Comparison of ENCODE assay signal across 2 cellular contexts in the genomic region with DNA sequence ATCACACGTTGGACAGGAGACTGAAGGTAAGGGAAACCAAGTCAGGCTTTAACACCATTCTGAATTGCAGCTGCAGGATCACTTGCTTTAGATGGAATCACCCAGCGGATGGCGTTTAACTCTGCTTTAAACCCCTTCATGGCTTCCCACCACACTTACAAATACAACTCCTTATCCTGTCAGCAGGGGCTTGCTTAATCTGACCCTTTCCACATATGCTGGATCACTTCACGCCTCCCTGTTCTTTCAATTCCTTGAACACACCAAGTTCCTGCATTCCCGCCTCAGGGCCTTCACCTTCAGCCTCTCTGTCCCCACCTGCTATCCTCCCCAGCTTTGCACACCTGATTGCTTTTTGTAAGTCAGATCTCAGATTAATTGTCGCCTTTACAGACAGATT.
TF ChIP-seq lines count a peak whose summit lies in the region.

No MANE protein-coding gene starts in this region.

TF ChIP-seq in GM23338, 12 proteins besides CTCF, POLR2A, EP300 and RAD21 (continued from another document):
- TF ChIP-seq, protein P1, sequence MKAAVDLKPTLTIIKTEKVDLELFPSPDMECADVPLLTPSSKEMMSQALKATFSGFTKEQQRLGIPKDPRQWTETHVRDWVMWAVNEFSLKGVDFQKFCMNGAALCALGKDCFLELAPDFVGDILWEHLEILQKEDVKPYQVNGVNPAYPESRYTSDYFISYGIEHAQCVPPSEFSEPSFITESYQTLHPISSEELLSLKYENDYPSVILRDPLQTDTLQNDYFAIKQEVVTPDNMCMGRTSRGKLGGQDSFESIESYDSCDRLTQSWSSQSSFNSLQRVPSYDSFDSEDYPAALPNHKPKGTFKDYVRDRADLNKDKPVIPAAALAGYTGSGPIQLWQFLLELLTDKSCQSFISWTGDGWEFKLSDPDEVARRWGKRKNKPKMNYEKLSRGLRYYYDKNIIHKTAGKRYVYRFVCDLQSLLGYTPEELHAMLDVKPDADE (IDR thresholded peaks at IDR 0.05) = no peak
- TF ChIP-seq EZH2 (IDR thresholded peaks at IDR 0.05; ENCODE audit: low read depth, unreplicated experiment) (no peak), POLR2AphosphoS5 (IDR thresholded peaks at IDR 0.05; ENCODE audit: low read depth) (no peak), ZNF114 (CRISPR knock-in tag; IDR thresholded peaks at IDR 0.05) (no peak), STAT1 (IDR thresholded peaks at IDR 0.05; ENCODE audit: unreplicated experiment) (no peak)
- TF ChIP-seq, protein P2, sequence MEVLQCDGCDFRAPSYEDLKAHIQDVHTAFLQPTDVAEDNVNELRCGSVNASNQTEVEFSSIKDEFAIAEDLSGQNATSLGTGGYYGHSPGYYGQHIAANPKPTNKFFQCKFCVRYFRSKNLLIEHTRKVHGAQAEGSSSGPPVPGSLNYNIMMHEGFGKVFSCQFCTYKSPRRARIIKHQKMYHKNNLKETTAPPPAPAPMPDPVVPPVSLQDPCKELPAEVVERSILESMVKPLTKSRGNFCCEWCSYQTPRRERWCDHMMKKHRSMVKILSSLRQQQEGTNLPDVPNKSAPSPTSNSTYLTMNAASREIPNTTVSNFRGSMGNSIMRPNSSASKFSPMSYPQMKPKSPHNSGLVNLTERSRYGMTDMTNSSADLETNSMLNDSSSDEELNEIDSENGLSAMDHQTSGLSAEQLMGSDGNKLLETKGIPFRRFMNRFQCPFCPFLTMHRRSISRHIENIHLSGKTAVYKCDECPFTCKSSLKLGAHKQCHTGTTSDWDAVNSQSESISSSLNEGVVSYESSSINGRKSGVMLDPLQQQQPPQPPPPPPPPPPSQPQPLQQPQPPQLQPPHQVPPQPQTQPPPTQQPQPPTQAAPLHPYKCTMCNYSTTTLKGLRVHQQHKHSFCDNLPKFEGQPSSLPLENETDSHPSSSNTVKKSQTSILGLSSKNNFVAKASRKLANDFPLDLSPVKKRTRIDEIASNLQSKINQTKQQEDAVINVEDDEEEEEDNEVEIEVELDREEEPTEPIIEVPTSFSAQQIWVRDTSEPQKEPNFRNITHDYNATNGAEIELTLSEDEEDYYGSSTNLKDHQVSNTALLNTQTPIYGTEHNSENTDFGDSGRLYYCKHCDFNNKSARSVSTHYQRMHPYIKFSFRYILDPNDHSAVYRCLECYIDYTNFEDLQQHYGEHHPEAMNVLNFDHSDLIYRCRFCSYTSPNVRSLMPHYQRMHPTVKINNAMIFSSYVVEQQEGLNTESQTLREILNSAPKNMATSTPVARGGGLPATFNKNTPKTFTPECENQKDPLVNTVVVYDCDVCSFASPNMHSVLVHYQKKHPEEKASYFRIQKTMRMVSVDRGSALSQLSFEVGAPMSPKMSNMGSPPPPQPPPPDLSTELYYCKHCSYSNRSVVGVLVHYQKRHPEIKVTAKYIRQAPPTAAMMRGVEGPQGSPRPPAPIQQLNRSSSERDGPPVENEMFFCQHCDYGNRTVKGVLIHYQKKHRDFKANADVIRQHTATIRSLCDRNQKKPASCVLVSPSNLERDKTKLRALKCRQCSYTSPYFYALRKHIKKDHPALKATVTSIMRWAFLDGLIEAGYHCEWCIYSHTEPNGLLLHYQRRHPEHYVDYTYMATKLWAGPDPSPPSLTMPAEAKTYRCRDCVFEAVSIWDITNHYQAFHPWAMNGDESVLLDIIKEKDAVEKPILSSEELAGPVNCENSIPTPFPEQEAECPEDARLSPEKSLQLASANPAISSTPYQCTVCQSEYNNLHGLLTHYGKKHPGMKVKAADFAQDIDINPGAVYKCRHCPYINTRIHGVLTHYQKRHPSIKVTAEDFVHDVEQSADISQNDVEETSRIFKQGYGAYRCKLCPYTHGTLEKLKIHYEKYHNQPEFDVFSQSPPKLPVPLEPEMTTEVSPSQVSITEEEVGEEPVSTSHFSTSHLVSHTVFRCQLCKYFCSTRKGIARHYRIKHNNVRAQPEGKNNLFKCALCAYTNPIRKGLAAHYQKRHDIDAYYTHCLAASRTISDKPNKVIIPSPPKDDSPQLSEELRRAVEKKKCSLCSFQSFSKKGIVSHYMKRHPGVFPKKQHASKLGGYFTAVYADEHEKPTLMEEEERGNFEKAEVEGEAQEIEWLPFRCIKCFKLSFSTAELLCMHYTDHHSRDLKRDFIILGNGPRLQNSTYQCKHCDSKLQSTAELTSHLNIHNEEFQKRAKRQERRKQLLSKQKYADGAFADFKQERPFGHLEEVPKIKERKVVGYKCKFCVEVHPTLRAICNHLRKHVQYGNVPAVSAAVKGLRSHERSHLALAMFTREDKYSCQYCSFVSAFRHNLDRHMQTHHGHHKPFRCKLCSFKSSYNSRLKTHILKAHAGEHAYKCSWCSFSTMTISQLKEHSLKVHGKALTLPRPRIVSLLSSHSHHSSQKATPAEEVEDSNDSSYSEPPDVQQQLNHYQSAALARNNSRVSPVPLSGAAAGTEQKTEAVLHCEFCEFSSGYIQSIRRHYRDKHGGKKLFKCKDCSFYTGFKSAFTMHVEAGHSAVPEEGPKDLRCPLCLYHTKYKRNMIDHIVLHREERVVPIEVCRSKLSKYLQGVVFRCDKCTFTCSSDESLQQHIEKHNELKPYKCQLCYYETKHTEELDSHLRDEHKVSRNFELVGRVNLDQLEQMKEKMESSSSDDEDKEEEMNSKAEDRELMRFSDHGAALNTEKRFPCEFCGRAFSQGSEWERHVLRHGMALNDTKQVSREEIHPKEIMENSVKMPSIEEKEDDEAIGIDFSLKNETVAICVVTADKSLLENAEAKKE (CRISPR knock-in tag; IDR thresholded peaks at IDR 0.05) = no peak

TF ChIP-seq in WTC11, 78 proteins besides CTCF, POLR2A, EP300 and RAD21 (continued from another document):
- TF ChIP-seq, protein P3, sequence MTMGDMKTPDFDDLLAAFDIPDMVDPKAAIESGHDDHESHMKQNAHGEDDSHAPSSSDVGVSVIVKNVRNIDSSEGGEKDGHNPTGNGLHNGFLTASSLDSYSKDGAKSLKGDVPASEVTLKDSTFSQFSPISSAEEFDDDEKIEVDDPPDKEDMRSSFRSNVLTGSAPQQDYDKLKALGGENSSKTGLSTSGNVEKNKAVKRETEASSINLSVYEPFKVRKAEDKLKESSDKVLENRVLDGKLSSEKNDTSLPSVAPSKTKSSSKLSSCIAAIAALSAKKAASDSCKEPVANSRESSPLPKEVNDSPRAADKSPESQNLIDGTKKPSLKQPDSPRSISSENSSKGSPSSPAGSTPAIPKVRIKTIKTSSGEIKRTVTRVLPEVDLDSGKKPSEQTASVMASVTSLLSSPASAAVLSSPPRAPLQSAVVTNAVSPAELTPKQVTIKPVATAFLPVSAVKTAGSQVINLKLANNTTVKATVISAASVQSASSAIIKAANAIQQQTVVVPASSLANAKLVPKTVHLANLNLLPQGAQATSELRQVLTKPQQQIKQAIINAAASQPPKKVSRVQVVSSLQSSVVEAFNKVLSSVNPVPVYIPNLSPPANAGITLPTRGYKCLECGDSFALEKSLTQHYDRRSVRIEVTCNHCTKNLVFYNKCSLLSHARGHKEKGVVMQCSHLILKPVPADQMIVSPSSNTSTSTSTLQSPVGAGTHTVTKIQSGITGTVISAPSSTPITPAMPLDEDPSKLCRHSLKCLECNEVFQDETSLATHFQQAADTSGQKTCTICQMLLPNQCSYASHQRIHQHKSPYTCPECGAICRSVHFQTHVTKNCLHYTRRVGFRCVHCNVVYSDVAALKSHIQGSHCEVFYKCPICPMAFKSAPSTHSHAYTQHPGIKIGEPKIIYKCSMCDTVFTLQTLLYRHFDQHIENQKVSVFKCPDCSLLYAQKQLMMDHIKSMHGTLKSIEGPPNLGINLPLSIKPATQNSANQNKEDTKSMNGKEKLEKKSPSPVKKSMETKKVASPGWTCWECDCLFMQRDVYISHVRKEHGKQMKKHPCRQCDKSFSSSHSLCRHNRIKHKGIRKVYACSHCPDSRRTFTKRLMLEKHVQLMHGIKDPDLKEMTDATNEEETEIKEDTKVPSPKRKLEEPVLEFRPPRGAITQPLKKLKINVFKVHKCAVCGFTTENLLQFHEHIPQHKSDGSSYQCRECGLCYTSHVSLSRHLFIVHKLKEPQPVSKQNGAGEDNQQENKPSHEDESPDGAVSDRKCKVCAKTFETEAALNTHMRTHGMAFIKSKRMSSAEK (CRISPR knock-in tag; IDR thresholded peaks at IDR 0.05; ENCODE audit: borderline replicate concordance) = no peak
- TF ChIP-seq TP53 (CRISPR knock-in tag; IDR thresholded peaks at IDR 0.05) = no peak
- no peak for TF ChIP-seq ZNF219 (CRISPR knock-in tag; IDR thresholded peaks at IDR 0.05; ENCODE audit: borderline replicate concordance)
- TF ChIP-seq, protein P4, sequence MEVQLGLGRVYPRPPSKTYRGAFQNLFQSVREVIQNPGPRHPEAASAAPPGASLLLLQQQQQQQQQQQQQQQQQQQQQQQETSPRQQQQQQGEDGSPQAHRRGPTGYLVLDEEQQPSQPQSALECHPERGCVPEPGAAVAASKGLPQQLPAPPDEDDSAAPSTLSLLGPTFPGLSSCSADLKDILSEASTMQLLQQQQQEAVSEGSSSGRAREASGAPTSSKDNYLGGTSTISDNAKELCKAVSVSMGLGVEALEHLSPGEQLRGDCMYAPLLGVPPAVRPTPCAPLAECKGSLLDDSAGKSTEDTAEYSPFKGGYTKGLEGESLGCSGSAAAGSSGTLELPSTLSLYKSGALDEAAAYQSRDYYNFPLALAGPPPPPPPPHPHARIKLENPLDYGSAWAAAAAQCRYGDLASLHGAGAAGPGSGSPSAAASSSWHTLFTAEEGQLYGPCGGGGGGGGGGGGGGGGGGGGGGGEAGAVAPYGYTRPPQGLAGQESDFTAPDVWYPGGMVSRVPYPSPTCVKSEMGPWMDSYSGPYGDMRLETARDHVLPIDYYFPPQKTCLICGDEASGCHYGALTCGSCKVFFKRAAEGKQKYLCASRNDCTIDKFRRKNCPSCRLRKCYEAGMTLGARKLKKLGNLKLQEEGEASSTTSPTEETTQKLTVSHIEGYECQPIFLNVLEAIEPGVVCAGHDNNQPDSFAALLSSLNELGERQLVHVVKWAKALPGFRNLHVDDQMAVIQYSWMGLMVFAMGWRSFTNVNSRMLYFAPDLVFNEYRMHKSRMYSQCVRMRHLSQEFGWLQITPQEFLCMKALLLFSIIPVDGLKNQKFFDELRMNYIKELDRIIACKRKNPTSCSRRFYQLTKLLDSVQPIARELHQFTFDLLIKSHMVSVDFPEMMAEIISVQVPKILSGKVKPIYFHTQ (CRISPR knock-in tag; IDR thresholded peaks at IDR 0.05) = no peak
- TF ChIP-seq, protein P5, sequence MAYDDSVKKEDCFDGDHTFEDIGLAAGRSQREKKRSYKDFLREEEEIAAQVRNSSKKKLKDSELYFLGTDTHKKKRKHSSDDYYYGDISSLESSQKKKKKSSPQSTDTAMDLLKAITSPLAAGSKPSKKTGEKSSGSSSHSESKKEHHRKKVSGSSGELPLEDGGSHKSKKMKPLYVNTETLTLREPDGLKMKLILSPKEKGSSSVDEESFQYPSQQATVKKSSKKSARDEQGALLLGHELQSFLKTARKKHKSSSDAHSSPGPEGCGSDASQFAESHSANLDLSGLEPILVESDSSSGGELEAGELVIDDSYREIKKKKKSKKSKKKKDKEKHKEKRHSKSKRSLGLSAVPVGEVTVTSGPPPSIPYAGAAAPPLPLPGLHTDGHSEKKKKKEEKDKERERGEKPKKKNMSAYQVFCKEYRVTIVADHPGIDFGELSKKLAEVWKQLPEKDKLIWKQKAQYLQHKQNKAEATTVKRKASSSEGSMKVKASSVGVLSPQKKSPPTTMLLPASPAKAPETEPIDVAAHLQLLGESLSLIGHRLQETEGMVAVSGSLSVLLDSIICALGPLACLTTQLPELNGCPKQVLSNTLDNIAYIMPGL (CRISPR knock-in tag; IDR thresholded peaks at IDR 0.05) = no peak
- TF ChIP-seq, protein P6, sequence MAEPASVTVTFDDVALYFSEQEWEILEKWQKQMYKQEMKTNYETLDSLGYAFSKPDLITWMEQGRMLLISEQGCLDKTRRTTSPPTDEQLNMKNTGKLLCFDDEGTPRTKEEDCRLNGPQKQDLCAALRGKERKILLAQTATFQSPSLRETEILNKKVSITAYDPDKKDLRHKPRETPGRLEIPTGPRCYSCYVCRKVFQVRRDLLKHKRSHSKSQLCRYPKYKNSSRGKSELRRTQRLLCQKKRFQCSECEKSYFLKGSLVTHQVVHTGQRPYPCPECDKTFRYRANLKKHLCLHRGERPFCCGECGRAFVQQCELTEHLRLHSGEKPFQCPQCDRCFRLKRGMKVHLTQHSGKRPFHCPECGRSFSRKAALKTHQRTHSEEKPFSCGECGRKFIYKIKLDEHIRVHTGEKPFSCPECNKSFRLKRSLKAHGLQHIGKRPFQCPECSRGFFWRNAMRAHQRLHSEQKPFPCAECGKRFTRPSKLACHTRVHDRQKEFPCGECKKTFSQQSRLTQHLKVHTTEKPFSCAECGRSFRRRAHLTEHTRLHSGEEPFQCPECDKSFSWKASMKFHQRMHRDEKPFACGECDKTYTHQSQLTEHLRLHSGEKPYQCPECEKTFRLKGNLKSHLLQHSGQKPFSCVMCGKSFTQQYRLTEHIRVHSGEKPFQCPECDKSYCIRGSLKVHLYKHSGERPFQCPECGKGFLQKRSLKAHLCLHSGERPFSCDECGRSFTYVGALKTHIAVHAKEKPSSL (CRISPR knock-in tag; conservative IDR thresholded peaks at IDR 0.05) = no peak
- no peak for TF ChIP-seq RORB (CRISPR knock-in tag; IDR thresholded peaks at IDR 0.05)
- TF ChIP-seq, protein P7, sequence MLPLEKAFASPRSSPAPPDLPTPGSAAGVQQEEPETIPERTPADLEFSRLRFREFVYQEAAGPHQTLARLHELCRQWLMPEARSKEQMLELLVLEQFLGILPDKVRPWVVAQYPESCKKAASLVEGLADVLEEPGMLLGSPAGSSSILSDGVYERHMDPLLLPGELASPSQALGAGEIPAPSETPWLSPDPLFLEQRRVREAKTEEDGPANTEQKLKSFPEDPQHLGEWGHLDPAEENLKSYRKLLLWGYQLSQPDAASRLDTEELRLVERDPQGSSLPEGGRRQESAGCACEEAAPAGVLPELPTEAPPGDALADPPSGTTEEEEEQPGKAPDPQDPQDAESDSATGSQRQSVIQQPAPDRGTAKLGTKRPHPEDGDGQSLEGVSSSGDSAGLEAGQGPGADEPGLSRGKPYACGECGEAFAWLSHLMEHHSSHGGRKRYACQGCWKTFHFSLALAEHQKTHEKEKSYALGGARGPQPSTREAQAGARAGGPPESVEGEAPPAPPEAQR (CRISPR knock-in tag; IDR thresholded peaks at IDR 0.05) = no peak
- no peak for TF ChIP-seq JUN (CRISPR knock-in tag; IDR thresholded peaks at IDR 0.05)
- TF ChIP-seq HMGA2 (CRISPR knock-in tag; IDR thresholded peaks at IDR 0.05) = no peak
- TF ChIP-seq, protein P8, sequence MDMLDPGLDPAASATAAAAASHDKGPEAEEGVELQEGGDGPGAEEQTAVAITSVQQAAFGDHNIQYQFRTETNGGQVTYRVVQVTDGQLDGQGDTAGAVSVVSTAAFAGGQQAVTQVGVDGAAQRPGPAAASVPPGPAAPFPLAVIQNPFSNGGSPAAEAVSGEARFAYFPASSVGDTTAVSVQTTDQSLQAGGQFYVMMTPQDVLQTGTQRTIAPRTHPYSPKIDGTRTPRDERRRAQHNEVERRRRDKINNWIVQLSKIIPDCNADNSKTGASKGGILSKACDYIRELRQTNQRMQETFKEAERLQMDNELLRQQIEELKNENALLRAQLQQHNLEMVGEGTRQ (CRISPR knock-in tag; IDR thresholded peaks at IDR 0.05) = no peak
- TF ChIP-seq GRHL2 (CRISPR knock-in tag; IDR thresholded peaks at IDR 0.05; ENCODE audit: insufficient replicate concordance, severe bottlenecking) = no peak
- no peak for TF ChIP-seq JAZF1 (CRISPR knock-in tag; IDR thresholded peaks at IDR 0.05)
- no peak for TF ChIP-seq NFYB (CRISPR knock-in tag; conservative IDR thresholded peaks at IDR 0.05; ENCODE audit: low read depth)
- no peak for TF ChIP-seq ZBTB21 (CRISPR knock-in tag; IDR thresholded peaks at IDR 0.05; ENCODE audit: borderline replicate concordance)
